24 cellular contexts compared by ENCODE assay signal in genomic region chr1:92117526-92117925, GRCh38. TPM values are rescaled to one million over a fixed set of nuclear protein-coding genes. Genes with fewer than 3 reads are reported as not detected.
"Had no signal": no experiment of that assay in that cellular context is flagged by ENCODE, and none has a peak within 500 bp of the region (broad histone marks: within the 10 kb centered on the region; RNA-seq: fewer than 3 reads in every experiment).

No MANE protein-coding gene starts in this region.

- FAIRE-seq: frontal cortex, keratinocyte had no signal

- H3K9me3 Mint-ChIP-seq: activated B cell treated with CpG ODN at 0.5 μM for 24 hours; activated CD8-positive, alpha-beta T cell treated with anti-CD3 and anti-CD28 coated beads for 36 hours; activated T-helper 2 cell treated with anti-CD3 and anti-CD28 coated beads, Interferon-gamma antibody, Interleukin-2, Interleukin-4, amounts not matched to agents 10 μg/mL and 5 μg/mL and 100 μg/mL, durations not matched to agents 14 hours and 24 hours and 36 hours; central memory CD8-positive, alpha-beta T cell; mesothelial cell of epicardium; nephron progenitor cell had no signal

- H3K4me1 Mint-ChIP-seq: activated B cell treated with CpG ODN at 0.5 μM for 24 hours; central memory CD8-positive, alpha-beta T cell had no signal

- H3K27ac Mint-ChIP-seq: activated B cell treated with CpG ODN at 0.5 μM for 24 hours; activated CD8-positive, alpha-beta T cell treated with anti-CD3 and anti-CD28 coated beads for 36 hours; activated T-helper 2 cell treated with anti-CD3 and anti-CD28 coated beads, Interferon-gamma antibody, Interleukin-2, Interleukin-4, amounts not matched to agents 10 μg/mL and 5 μg/mL and 100 μg/mL, durations not matched to agents 14 hours and 24 hours and 36 hours; mesothelial cell of epicardium; nephron progenitor cell; T-helper 17 cell had no signal

- DNase-seq: activated B cell treated with CpG ODN at 0.5 μM for 24 hours; activated CD4-positive, alpha-beta T cell treated with anti-CD3 and anti-CD28 coated beads for 48 hours; activated CD8-positive, alpha-beta T cell treated with anti-CD3 and anti-CD28 coated beads for 36 hours; activated naive CD4-positive, alpha-beta T cell treated with Interleukin-2 at 50 U/mL for 16 hours; activated T-cell treated with anti-CD3 and anti-CD28 coated beads, Interleukin-2, amount 50 U/mL, for 1 hour; aorta; colonic mucosa; hypothalamus; nephron progenitor cell; psoas muscle; right cardiac atrium; stimulated activated CD4-positive, alpha-beta T cell treated with anti-CD3 and anti-CD28 coated beads, Interleukin-2, amount 100 ng/mL, for 48 hours; stomach; T-helper 17 cell; trophoblast cell had no signal

- H3K4me1 ChIP-seq: colonic mucosa, psoas muscle, stomach, vagina had no signal

- H3K9me3 ChIP-seq: colonic mucosa, psoas muscle, stomach, vagina had no signal

- ATAC-seq: activated CD8-positive, alpha-beta T cell treated with anti-CD3 and anti-CD28 coated beads for 36 hours; left lobe of liver; psoas muscle; right cardiac atrium; T-helper 17 cell had no signal

- H3K27ac ChIP-seq: colonic mucosa, psoas muscle, skin epidermis, stomach, vagina had no signal

- H3K27me3 ChIP-seq: colonic mucosa, stomach, vagina had no signal

- H3K4me3 Mint-ChIP-seq: activated B cell treated with CpG ODN at 0.5 μM for 24 hours; activated CD8-positive, alpha-beta T cell treated with anti-CD3 and anti-CD28 coated beads for 36 hours; central memory CD8-positive, alpha-beta T cell; mesothelial cell of epicardium; nephron progenitor cell; T-helper 17 cell had no signal

- H3K27me3 Mint-ChIP-seq: activated B cell treated with CpG ODN at 0.5 μM for 24 hours; activated CD8-positive, alpha-beta T cell treated with anti-CD3 and anti-CD28 coated beads for 36 hours; central memory CD8-positive, alpha-beta T cell; T-helper 17 cell had no signal

- H3K36me3 ChIP-seq: colonic mucosa, vagina had no signal

- H3K4me3 ChIP-seq: colonic mucosa, psoas muscle, skin epidermis, stomach, vagina had no signal

RNA-seq across cellular contexts. Expression of gene SETSIP, which starts 42.3 kb away (rescaled TPM):
- total RNA-seq: activated B cell treated with CpG ODN at 0.5 μM for 24 hours; activated T-helper 2 cell treated with anti-CD3 and anti-CD28 coated beads, Interferon-gamma antibody, Interleukin-2, Interleukin-4, amounts not matched to agents 10 μg/mL and 5 μg/mL and 100 μg/mL, durations not matched to agents 14 hours and 24 hours and 36 hours; aorta; colonic mucosa; frontal cortex; left lobe of liver; mesothelial cell of epicardium; psoas muscle; right cardiac atrium; stomach; T-helper 17 cell; temporal lobe; vagina had no signal
- polyA plus RNA-seq: psoas muscle, right cardiac atrium, stomach had no signal
